ENCODE assay signal across 8 cellular contexts in the genomic region with DNA sequence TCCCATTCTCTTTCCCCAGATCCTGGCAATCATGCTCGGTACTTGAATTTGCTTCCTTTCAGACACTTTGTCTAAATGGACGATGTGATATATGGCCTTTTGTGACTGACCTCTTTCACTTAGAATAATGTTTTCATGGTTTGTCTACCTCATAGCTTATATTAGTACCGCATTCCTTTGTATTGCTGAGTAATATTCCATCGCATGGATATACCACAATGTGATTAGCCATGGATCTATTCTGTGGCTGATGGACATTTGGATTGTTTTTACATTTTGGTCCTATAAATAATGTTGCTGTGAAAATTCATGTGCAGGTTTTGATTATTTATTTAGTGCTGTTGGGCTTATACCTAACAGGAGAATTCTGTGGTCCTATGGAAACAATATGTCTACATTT.
"Had no signal": no experiment of that assay in that cellular context is flagged by ENCODE, and none has a peak within 500 bp of the region (broad histone marks: within the 10 kb centered on the region; RNA-seq: fewer than 3 reads in every experiment).

No MANE protein-coding gene starts in this region.

- H3K4me1 Mint-ChIP-seq: H9 had no signal

- H3K36me3 ChIP-seq: HAP-1 had no signal

- H3K9ac ChIP-seq: GM23248 had no signal

- H3K9me3 ChIP-seq: HAP-1 had no signal

- ATAC-seq: HCT116 had no signal

- H2AFZ ChIP-seq: GM23248 had no signal

- DNase-seq: GM23248, GOT3, H7, H9, HCEC 1CT, HFFc6 had no signal

- H3K4me3 Mint-ChIP-seq: H9, HFFc6 had no signal

- H3K27ac Mint-ChIP-seq: H9, HFFc6 had no signal

- H3K27ac ChIP-seq: GM23248 had no signal

- H3K4me3 ChIP-seq: GM23248, HAP-1 had no signal

- H3K4me1 ChIP-seq: HAP-1 had no signal
